Comparison of ENCODE assay signal across 11 cellular contexts in the genomic region with DNA sequence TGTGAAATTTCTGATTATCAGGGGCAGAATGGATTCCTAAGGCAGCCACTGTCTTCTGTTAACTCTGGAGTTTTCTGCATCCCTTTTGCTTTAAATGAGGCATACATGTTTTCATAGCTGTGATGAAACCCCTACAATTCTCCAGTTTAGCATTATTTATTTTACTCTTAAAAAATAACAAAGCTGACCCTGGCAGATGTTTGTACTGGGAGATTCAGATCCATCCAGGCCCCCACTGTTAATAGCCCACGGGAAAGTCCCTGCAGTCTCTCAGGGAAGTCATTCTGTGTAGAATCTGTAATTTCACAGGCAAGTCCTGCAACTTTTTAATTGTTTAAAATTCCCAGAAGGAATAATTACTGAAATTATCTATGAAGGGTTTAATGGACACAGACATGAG. TPM values are rescaled to one million over a fixed set of nuclear protein-coding genes. Genes with fewer than 3 reads are reported as not detected.
A peak's percentile ranks its signal among the peaks of the same experiment; 100 is the strongest.
DNase-seq lines count a peak whose midpoint lies in the region; ATAC-seq and TF ChIP-seq lines count a peak whose summit lies in the region.
"Had no signal": no experiment of that assay in that cellular context is flagged by ENCODE, and none has a peak within 500 bp of the region (broad histone marks: within the 10 kb centered on the region; RNA-seq: fewer than 3 reads in every experiment).

No MANE protein-coding gene starts in this region.

- H3K4me3 ChIP-seq in colonic mucosa, result no peak overlapping the region
- peak overlapping the region; percentile 41 for H3K4me3 ChIP-seq in kidney epithelial cell (ENCODE audit: low read depth, low read length)
- peak overlapping the region; percentile 25 to 44 (median 32) for H3K4me3 ChIP-seq in sigmoid colon

- peak overlapping the region; percentile 28 for H3K27ac ChIP-seq in colonic mucosa
- peak overlapping the region; percentile 48 to 64 (median 62) for H3K27ac ChIP-seq in sigmoid colon

- H3K27me3 ChIP-seq in colonic mucosa (no peaks in the 10 kb centered on the region), kidney epithelial cell (ENCODE audit: control insufficient read depth, insufficient read depth, low read length) (no peaks in the 10 kb centered on the region), sigmoid colon (no peaks in the 10 kb centered on the region)

- TF ChIP-seq EP300 in sigmoid colon (IDR thresholded peaks at IDR 0.05), result no peak

- peaks cover 23% of the 10 kb centered on the region for H3K4me1 ChIP-seq in ES-I3 (ENCODE audit: insufficient read depth, low read length)
- H3K4me1 ChIP-seq in colonic mucosa, result no peaks in the 10 kb centered on the region
- H3K4me1 ChIP-seq in sigmoid colon, result peaks cover 0 to 18% (median 6%) of the 10 kb centered on the region in 4 donors

- TF ChIP-seq CTCF in colonic mucosa (IDR thresholded peaks at IDR 0.05), result no peak
- TF ChIP-seq CTCF in kidney epithelial cell (IDR thresholded peaks at IDR 0.05; ENCODE audit: insufficient read depth, low read length, poor library complexity, severe bottlenecking), result no peak
- TF ChIP-seq CTCF in sigmoid colon (IDR thresholded peaks at IDR 0.05), result no peak

- H3K36me3 ChIP-seq in ES-I3 (ENCODE audit: insufficient read depth, low read length), result no peaks in the 10 kb centered on the region
- H3K36me3 ChIP-seq in colonic mucosa, result no peaks in the 10 kb centered on the region
- no peaks in the 10 kb centered on the region for H3K36me3 ChIP-seq in kidney epithelial cell (ENCODE audit: control insufficient read depth, insufficient read depth, low read length)
- no peaks in the 10 kb centered on the region for H3K36me3 ChIP-seq in sigmoid colon

- H3K9ac ChIP-seq in ES-I3 (ENCODE audit: low read depth, low read length) (peak overlapping the region; percentile 37; the same call in 1 of the 2 replicates), colonic mucosa (ENCODE audit: low read depth in 2 of 2, low read length in 2 of 2) (no peak overlapping the region)

- intact Hi-C loops in colonic mucosa (cut with DNase I), result no loop called here
- intact Hi-C loops in sigmoid colon (cut with DNase I), result no loop called here

- DNase-seq in colonic mucosa (no peak), kidney epithelial cell (ENCODE audit: low read depth) (no peak), sigmoid colon (no peak), NCI-H510A treated with DMSO at 0.1 percent for 48 hours (lab: John Stamatoyannopoulos, UW) (no peak)
- no peak for DNase-seq in activated T-cell treated with anti-CD3 and anti-CD28 coated beads, Interleukin-2, amount 50 U/mL, for 48 hours
- no peak for DNase-seq in stimulated activated CD4-positive, alpha-beta T cell treated with anti-CD3 and anti-CD28 coated beads, Interleukin-2, amount 100 ng/mL, for 48 hours
- DNase-seq: activated CD4-positive, alpha-beta T cell treated with anti-CD3 and anti-CD28 coated beads, Interleukin-2, amount 50 U/mL, for 48 hours; CD4-positive, CD25-positive, alpha-beta regulatory T cell had no signal

- no peak for TF ChIP-seq POLR2A in sigmoid colon (IDR thresholded peaks at IDR 0.05)

- ATAC-seq in GM19351 (IDR thresholded peaks at IDR 0.05; ENCODE audit: unreplicated experiment), result no peak
- ATAC-seq: natural killer cell treated with Interleukin-12 subunit alpha and Interleukin-12 subunit beta and Interleukin-15 and Interleukin-18, amount 100 ng/mL, for 72 hours had no signal

- 27 to 47% methylated on average over 1 of the region's 1 CpG for WGBS in sigmoid colon, 2 donors

- H3K9me3 ChIP-seq in ES-I3 (ENCODE audit: control insufficient read depth, insufficient read depth, low read length) (no peaks in the 10 kb centered on the region), colonic mucosa (no peaks in the 10 kb centered on the region), sigmoid colon (no peaks in the 10 kb centered on the region)

RNA-seq across cellular contexts. Expression of a gene that starts 0.3 kb away (rescaled TPM):
- total RNA-seq in colonic mucosa, result 1 to 10 TPM in 1 of 2 donors, under 1 TPM in 1; 0.59 to 2.0 TPM
- 33.3 and 37.7 TPM in 2 replicates for total RNA-seq in kidney epithelial cell
- total RNA-seq in sigmoid colon, result 1 to 10 TPM; 2.6 to 7.2 (median 4.8) TPM
- 1 to 10 TPM in 1 of 3 donors, under 1 TPM in 1, not detected in 1; 0.60 to 1.0 TPM for polyA plus RNA-seq in sigmoid colon
- total RNA-seq: natural killer cell treated with Interleukin-12 subunit alpha and Interleukin-12 subunit beta and Interleukin-15 and Interleukin-18, amount 100 ng/mL, for 72 hours had no signal
- polyA plus RNA-seq: CD4-positive, CD25-positive, alpha-beta regulatory T cell had no signal
